12 cellular contexts compared by ENCODE assay signal in genomic region chr13:112802808-112803207, GRCh38.
A peak's percentile ranks its signal among the peaks of the same experiment; 100 is the strongest.
DNase-seq lines count a peak whose midpoint lies in the region; ATAC-seq and TF ChIP-seq lines count a peak whose summit lies in the region.
"Had no signal": no experiment of that assay in that cellular context is flagged by ENCODE, and none has a peak within 500 bp of the region (broad histone marks: within the 10 kb centered on the region; RNA-seq: fewer than 3 reads in every experiment).

No MANE protein-coding gene starts in this region.

- peak overlapping the region; percentile 6; the same call in 1 of the 2 replicates for H2AFZ ChIP-seq in KMS-11 (ENCODE audit: low read depth)

- H3K4me1 Mint-ChIP-seq in naive thymus-derived CD8-positive, alpha-beta T cell, result peaks cover 0 to 5% (median 2%) of the 10 kb centered on the region in 4 donors
- H3K4me1 Mint-ChIP-seq: activated naive CD8-positive, alpha-beta T cell treated with anti-CD3 and anti-CD28 coated beads, Interleukin-2, amount 10 ng/mL, durations not matched to agents 7 days and 5 days had no signal

- no peaks in the 10 kb centered on the region for H3K79me2 ChIP-seq in KMS-11 (ENCODE audit: insufficient read depth, low read depth)

- intact Hi-C loops in left colon (cut with DNase I, micrococcal nuclease), result no loop called here

- H3K4me3 ChIP-seq in GM06990 (replicated peaks; ENCODE audit: low read depth, low read length) (peak overlapping the region; percentile 37), KMS-11 (IDR thresholded peaks at IDR 0.05; ENCODE audit: insufficient read depth, low read depth, low read length) (no peak overlapping the region)

- no peak for DNase-seq in GM06990 (ENCODE audit: extremely low read depth, insufficient read length)
- no peak for DNase-seq in amniotic stem cell (lab: John Stamatoyannopoulos, UW)
- no peak for DNase-seq in stimulated activated CD4-positive, alpha-beta T cell treated with anti-CD3 and anti-CD28 coated beads, Interleukin-2, amount 100 ng/mL, for 24 hours
- DNase-seq in naive thymus-derived CD8-positive, alpha-beta T cell, result no peak
- no peak for DNase-seq in left colon
- DNase-seq: activated naive CD8-positive, alpha-beta T cell treated with anti-CD3 and anti-CD28 coated beads, Interleukin-2, amount 10 ng/mL, durations not matched to agents 7 days and 5 days; cortex of kidney; Karpas-422; PC-3 had no signal

- H4K20me1 ChIP-seq in KMS-11 (ENCODE audit: insufficient read depth), result no peaks in the 10 kb centered on the region; the same call in 1 of the 2 replicates

- H3K9ac ChIP-seq in KMS-11, result peak overlapping the region; percentile 61

- H3K36me3 ChIP-seq in GM06990 (ENCODE audit: control insufficient read depth, insufficient read depth, low read length) (peaks cover 8% of the 10 kb centered on the region), KMS-11 (ENCODE audit: insufficient read depth) (no peaks in the 10 kb centered on the region)

- peak overlapping the region; percentile 88 for H3K4me2 ChIP-seq in KMS-11

- peaks cover 0 to 16% (median 4%) of the 10 kb centered on the region in 9 donors for H3K9me3 Mint-ChIP-seq in naive thymus-derived CD8-positive, alpha-beta T cell

- POLR2A ChIA-PET in naive thymus-derived CD8-positive, alpha-beta T cell (lab: Charles Lee), result no interaction called here

- H3K27me3 Mint-ChIP-seq in naive thymus-derived CD8-positive, alpha-beta T cell, result no peaks in the 10 kb centered on the region
- H3K27me3 Mint-ChIP-seq: activated naive CD8-positive, alpha-beta T cell treated with anti-CD3 and anti-CD28 coated beads, Interleukin-2, amount 10 ng/mL, durations not matched to agents 7 days and 5 days had no signal

- H3K27me3 ChIP-seq in GM06990 (replicated peaks; ENCODE audit: control insufficient read depth, insufficient read depth, low read length) (no peaks in the 10 kb centered on the region), KMS-11 (ENCODE audit: insufficient read depth, low read depth) (no peaks in the 10 kb centered on the region)

- ATAC-seq in GM19397 (IDR thresholded peaks at IDR 0.05; ENCODE audit: unreplicated experiment), result peak; percentile 37
- ATAC-seq in HG02852 (IDR thresholded peaks at IDR 0.05; ENCODE audit: unreplicated experiment), result peak; percentile 56
- no peak for ATAC-seq in naive thymus-derived CD8-positive, alpha-beta T cell
- ATAC-seq in left colon, result no peak
- ATAC-seq: PC-3 had no signal

- TF ChIP-seq CTCF in GM06990 (IDR thresholded peaks at IDR 0.05; ENCODE audit: insufficient read depth, low read length, poor library complexity, severe bottlenecking), result no peak
- no peak for TF ChIP-seq CTCF in KMS-11 (conservative IDR thresholded peaks at IDR 0.05; ENCODE audit: low read depth, low read length)

- H3K36me3 Mint-ChIP-seq in naive thymus-derived CD8-positive, alpha-beta T cell, result peaks cover 11 to 25% (median 21%) of the 10 kb centered on the region in 3 donors

- H3K4me1 ChIP-seq in KMS-11 (ENCODE audit: low read depth, poor library complexity, severe bottlenecking), result peaks cover 45% of the 10 kb centered on the region

- H3K27ac Mint-ChIP-seq in naive thymus-derived CD8-positive, alpha-beta T cell, result no peak overlapping the region
- H3K27ac Mint-ChIP-seq: activated naive CD8-positive, alpha-beta T cell treated with anti-CD3 and anti-CD28 coated beads, Interleukin-2, amount 10 ng/mL, durations not matched to agents 7 days and 5 days had no signal

- no peak overlapping the region for H3K4me3 Mint-ChIP-seq in naive thymus-derived CD8-positive, alpha-beta T cell
- H3K4me3 Mint-ChIP-seq: activated naive CD8-positive, alpha-beta T cell treated with anti-CD3 and anti-CD28 coated beads, Interleukin-2, amount 10 ng/mL, durations not matched to agents 7 days and 5 days had no signal

- H3K27ac ChIP-seq in KMS-11, result peak overlapping the region; percentile 93

Comparison
In these comparisons a context has a peak if more than half of its experiments do, and no peak if none do; other contexts are left out.
1. ATAC-seq: peak in GM19397 (single experiment) and HG02852 (single experiment); none in naive thymus-derived CD8-positive, alpha-beta T cell (0 of 2) and left colon (single experiment).